ENCODE assay signal across 18 cellular contexts in genomic region chr5:38451372-38451735, GRCh38.
DNase-seq lines count a peak whose midpoint lies in the region; TF ChIP-seq lines count a peak whose summit lies in the region.
"Had no signal": no experiment of that assay in that cellular context is flagged by ENCODE, and none has a peak within 500 bp of the region (broad histone marks: within the 10 kb centered on the region; RNA-seq: fewer than 3 reads in every experiment).

No MANE protein-coding gene starts in this region.

- H3K36me3 Mint-ChIP-seq in activated naive CD4-positive, alpha-beta T cell treated with anti-CD3 and anti-CD28 coated beads, Interleukin-2, amount 50 U/mL, for 24 hours = no peaks in the 10 kb centered on the region
- no peaks in the 10 kb centered on the region for H3K36me3 Mint-ChIP-seq in endodermal cell (ENCODE audit: low read depth)
- H3K36me3 Mint-ChIP-seq: CD4-positive, alpha-beta memory T cell; IgD-negative memory B cell had no signal

- no peak for TF ChIP-seq EP300 in SK-N-SH (IDR thresholded peaks at IDR 0.05; ENCODE audit: borderline replicate concordance in 1 of 2, low read depth in 1 of 2, low read length in 1 of 2)

- no peaks in the 10 kb centered on the region for H3K9me2 ChIP-seq in SK-N-SH

- POLR2A ChIA-PET in SK-N-SH (lab: Yijun Ruan, JAX) = no interaction called here

- H3K36me3 ChIP-seq in BLaER1 treated with 17β-estradiol and CSF1 and Interleukin-3, amounts not matched to agents 10 nM and 100 nM = no peaks in the 10 kb centered on the region
- H3K36me3 ChIP-seq in subcutaneous abdominal adipose tissue (ENCODE audit: control insufficient read depth in 5 of 5, insufficient read depth in 5 of 5, low read length in 5 of 5) (peaks cover 0 to 20% (median 16%) of the 10 kb centered on the region in 5 donors), endodermal cell (ENCODE audit: control insufficient read depth, insufficient read depth, low read length) (no peaks in the 10 kb centered on the region), SK-N-SH (replicated peaks in 1 of 2; ENCODE audit: control insufficient read depth in 1 of 2, insufficient read depth in 2 of 2, low read length in 1 of 2) (no peaks in the 10 kb centered on the region)
- H3K36me3 ChIP-seq: BE2C had no signal

- no peak for TF ChIP-seq CTCF in fibroblast of mammary gland (conservative IDR thresholded peaks at IDR 0.05; ENCODE audit: control insufficient read depth, insufficient read depth, low read depth, low read length)
- TF ChIP-seq CTCF in endodermal cell (conservative IDR thresholded peaks at IDR 0.05) = no peak
- no peak for TF ChIP-seq CTCF in SK-N-SH (IDR thresholded peaks at IDR 0.05)

- H4K20me1 ChIP-seq in BLaER1 treated with 17β-estradiol and CSF1 and Interleukin-3, amounts not matched to agents 10 nM and 100 nM = peaks cover 16 to 100% (median 37%) of the 10 kb centered on the region in 11 experiments; a peak in 21 of 22 replicates
- no peaks in the 10 kb centered on the region for H4K20me1 ChIP-seq in SK-N-SH (ENCODE audit: insufficient read depth)

- H3K4me3 ChIP-seq in BLaER1 treated with 17β-estradiol and CSF1 and Interleukin-3, amounts not matched to agents 10 nM and 100 nM = no peak overlapping the region
- H3K4me3 ChIP-seq in fibroblast of mammary gland (ENCODE audit: control insufficient read depth, low read depth, low read length) (no peak overlapping the region), subcutaneous abdominal adipose tissue (ENCODE audit: low read depth in 1 of 5, low read length in 5 of 5) (no peak overlapping the region), endodermal cell (ENCODE audit: low read length) (no peak overlapping the region), SK-N-SH (ENCODE audit: low read depth in 2 of 2, low read length in 1 of 2) (no peak overlapping the region)

- H3K27ac ChIP-seq in BLaER1 treated with 17β-estradiol and CSF1 and Interleukin-3, amounts not matched to agents 10 nM and 100 nM = no peak overlapping the region
- H3K27ac ChIP-seq in subcutaneous abdominal adipose tissue (ENCODE audit: low read depth, low read length) (peak overlapping the region; percentile 35), endodermal cell (ENCODE audit: low read depth, low read length) (no peak overlapping the region), SK-N-SH (ENCODE audit: low read depth in 2 of 2, low read length in 1 of 2) (no peak overlapping the region)

- peaks cover 40% of the 10 kb centered on the region for H3K4me1 Mint-ChIP-seq in activated naive CD4-positive, alpha-beta T cell treated with anti-CD3 and anti-CD28 coated beads, Interleukin-2, amount 50 U/mL, for 24 hours
- H3K4me1 Mint-ChIP-seq in endodermal cell = no peaks in the 10 kb centered on the region

- no peak for TF ChIP-seq RAD21 in SK-N-SH (IDR thresholded peaks at IDR 0.05; ENCODE audit: low read length)

- H3K9me3 ChIP-seq in BLaER1 treated with 17β-estradiol and CSF1 and Interleukin-3, amounts not matched to agents 10 nM and 100 nM (replicated peaks in 1 of 11) = no peaks in the 10 kb centered on the region
- H3K9me3 ChIP-seq in subcutaneous abdominal adipose tissue (ENCODE audit: control insufficient read depth in 5 of 5, low read length in 5 of 5) (no peaks in the 10 kb centered on the region), endodermal cell (ENCODE audit: control insufficient read depth, low read length) (no peaks in the 10 kb centered on the region), SK-N-SH (no peaks in the 10 kb centered on the region)
- H3K9me3 ChIP-seq: BE2C had no signal

- H3K27me3 Mint-ChIP-seq in activated naive CD4-positive, alpha-beta T cell treated with anti-CD3 and anti-CD28 coated beads, Interleukin-2, amount 50 U/mL, for 24 hours = peaks cover 56% of the 10 kb centered on the region
- H3K27me3 Mint-ChIP-seq in endodermal cell (ENCODE audit: insufficient read depth) = peaks cover 21% of the 10 kb centered on the region

- CTCF ChIA-PET in SK-N-SH (lab: Yijun Ruan, JAX) = interaction anchor here (1.9 to 7.9 kb wide), 3 partner anchors 9 to 358 kb away, joined by 5 to 58 read pairs (median 22); no protein-coding TSS in a partner anchor

- 84 to 97% methylated on average over 3 to 6 of the region's 6 CpGs for WGBS in endodermal cell (ENCODE audit: insufficient coverage in 1 of 2, insufficient read length in 1 of 2), 2 experiments
- 93% methylated on average over 6 of the region's 6 CpGs for WGBS in SK-N-SH (ENCODE audit: low lambda C conversion rate)

- H3K27ac Mint-ChIP-seq in activated naive CD4-positive, alpha-beta T cell treated with anti-CD3 and anti-CD28 coated beads, Interleukin-2, amount 50 U/mL, for 24 hours = peak overlapping the region; percentile 8
- no peak overlapping the region for H3K27ac Mint-ChIP-seq in endodermal cell
- H3K27ac Mint-ChIP-seq: CD14-positive monocyte, HFFc6 had no signal

- no peaks in the 10 kb centered on the region for H3K79me2 ChIP-seq in SK-N-SH (ENCODE audit: insufficient read depth)

- H3K9me3 Mint-ChIP-seq in activated naive CD4-positive, alpha-beta T cell treated with anti-CD3 and anti-CD28 coated beads, Interleukin-2, amount 50 U/mL, for 24 hours = no peaks in the 10 kb centered on the region
- no peaks in the 10 kb centered on the region for H3K9me3 Mint-ChIP-seq in endodermal cell
- H3K9me3 Mint-ChIP-seq: CD4-positive, alpha-beta memory T cell; HFFc6 had no signal

- peaks cover 6 to 81% (median 57%) of the 10 kb centered on the region in 10 experiments; a peak in 17 of 20 replicates for H3K4me1 ChIP-seq in BLaER1 treated with 17β-estradiol and CSF1 and Interleukin-3, amounts not matched to agents 10 nM and 100 nM
- H3K4me1 ChIP-seq in subcutaneous abdominal adipose tissue (ENCODE audit: control insufficient read depth in 5 of 5, insufficient read depth in 5 of 5, low read length in 5 of 5) = peaks cover 16 to 56% (median 45%) of the 10 kb centered on the region in 5 donors
- H3K4me1 ChIP-seq in endodermal cell (ENCODE audit: control insufficient read depth, insufficient read depth, low read length) = no peaks in the 10 kb centered on the region
- peaks cover 0 to 5% of the 10 kb centered on the region in 2 experiments; a peak in 2 of 4 replicates for H3K4me1 ChIP-seq in SK-N-SH (ENCODE audit: control insufficient read depth in 1 of 2, insufficient read depth in 2 of 2, low read depth in 1 of 2, low read length in 1 of 2)

- no peak overlapping the region for H3K9ac ChIP-seq in BLaER1 treated with 17β-estradiol and CSF1 and Interleukin-3, amounts not matched to agents 10 nM and 100 nM
- H3K9ac ChIP-seq in subcutaneous abdominal adipose tissue (ENCODE audit: low read length in 5 of 5) (no peak overlapping the region), endodermal cell (ENCODE audit: extremely low read depth, low read length, poor library complexity, severe bottlenecking) (no peak overlapping the region), SK-N-SH (no peak overlapping the region)

- peaks cover 40 to 100% (median 94%) of the 10 kb centered on the region in 11 experiments for H3K27me3 ChIP-seq in BLaER1 treated with 17β-estradiol and CSF1 and Interleukin-3, amounts not matched to agents 10 nM and 100 nM
- H3K27me3 ChIP-seq in subcutaneous abdominal adipose tissue (ENCODE audit: control insufficient read depth in 5 of 5, insufficient read depth in 4 of 5, low read length in 5 of 5) (no peaks in the 10 kb centered on the region), endodermal cell (ENCODE audit: control insufficient read depth, insufficient read depth, low read length, poor library complexity, severe bottlenecking) (no peaks in the 10 kb centered on the region), SK-N-SH (ENCODE audit: insufficient read depth) (no peaks in the 10 kb centered on the region)
- H3K27me3 ChIP-seq: BE2C had no signal

- no peak for DNase-seq in activated naive CD4-positive, alpha-beta T cell (lab: John Stamatoyannopoulos, UW)
- DNase-seq in fibroblast of mammary gland (ENCODE audit: low read depth) (peak; percentile 57), endodermal cell (no peak), NCI-H226 (no peak), SK-N-SH (no peak)
- DNase-seq: BE2C; CD4-positive, alpha-beta memory T cell; DMS153; DMS79; GDM1; GOT3; H7; HFFc6 had no signal

- no peak overlapping the region for H3K4me3 Mint-ChIP-seq in activated naive CD4-positive, alpha-beta T cell treated with anti-CD3 and anti-CD28 coated beads, Interleukin-2, amount 50 U/mL, for 24 hours
- no peak overlapping the region for H3K4me3 Mint-ChIP-seq in endodermal cell
- H3K4me3 Mint-ChIP-seq: CD4-positive, alpha-beta memory T cell; HFFc6; IgD-negative memory B cell had no signal

- no peaks in the 10 kb centered on the region for H3F3A ChIP-seq in SK-N-SH (replicated peaks; ENCODE audit: insufficient read depth)

- H3K4me2 ChIP-seq in BLaER1 treated with 17β-estradiol and CSF1 and Interleukin-3, amounts not matched to agents 10 nM and 100 nM = peak overlapping the region in 8 of 11 experiments; percentile 13 to 75 (median 50); a peak in 14 of 22 replicates
- no peak overlapping the region for H3K4me2 ChIP-seq in SK-N-SH

- no peak overlapping the region for H2AFZ ChIP-seq in SK-N-SH (ENCODE audit: low read depth)

TF ChIP-seq in SK-N-SH, 30 proteins besides CTCF, POLR2A, EP300 and RAD21 (continues in another document):
- TF ChIP-seq GABPA (IDR thresholded peaks at IDR 0.05; ENCODE audit: low read depth) (no peak), GATA2 (CRISPR knock-in tag; IDR thresholded peaks at IDR 0.05) (no peak), RXRA (IDR thresholded peaks at IDR 0.05; ENCODE audit: borderline replicate concordance, low read depth) (no peak), FOXM1 (IDR thresholded peaks at IDR 0.05; ENCODE audit: low read depth) (no peak), NRF1 (IDR thresholded peaks at IDR 0.05; ENCODE audit: low read depth, low read length) (no peak), SIN3A (IDR thresholded peaks at IDR 0.05; ENCODE audit: borderline replicate concordance, low read depth, low read length) (no peak), CHD2 (IDR thresholded peaks at IDR 0.05; ENCODE audit: low read length, partially characterized antibody) (no peak)
- TF ChIP-seq, protein P1, sequence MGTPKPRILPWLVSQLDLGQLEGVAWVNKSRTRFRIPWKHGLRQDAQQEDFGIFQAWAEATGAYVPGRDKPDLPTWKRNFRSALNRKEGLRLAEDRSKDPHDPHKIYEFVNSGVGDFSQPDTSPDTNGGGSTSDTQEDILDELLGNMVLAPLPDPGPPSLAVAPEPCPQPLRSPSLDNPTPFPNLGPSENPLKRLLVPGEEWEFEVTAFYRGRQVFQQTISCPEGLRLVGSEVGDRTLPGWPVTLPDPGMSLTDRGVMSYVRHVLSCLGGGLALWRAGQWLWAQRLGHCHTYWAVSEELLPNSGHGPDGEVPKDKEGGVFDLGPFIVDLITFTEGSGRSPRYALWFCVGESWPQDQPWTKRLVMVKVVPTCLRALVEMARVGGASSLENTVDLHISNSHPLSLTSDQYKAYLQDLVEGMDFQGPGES (IDR thresholded peaks at IDR 0.05; ENCODE audit: low read depth, low read length) = no peak
